Comparison of ENCODE assay signal across 8 cellular contexts in genomic region chr15:55407949-55408766, GRCh38. TPM values are rescaled to one million over a fixed set of nuclear protein-coding genes. Genes with fewer than 3 reads are reported as not detected.
DNase-seq lines count a peak whose midpoint lies in the region; ATAC-seq and TF ChIP-seq lines count a peak whose summit lies in the region.

A gene with protein sequence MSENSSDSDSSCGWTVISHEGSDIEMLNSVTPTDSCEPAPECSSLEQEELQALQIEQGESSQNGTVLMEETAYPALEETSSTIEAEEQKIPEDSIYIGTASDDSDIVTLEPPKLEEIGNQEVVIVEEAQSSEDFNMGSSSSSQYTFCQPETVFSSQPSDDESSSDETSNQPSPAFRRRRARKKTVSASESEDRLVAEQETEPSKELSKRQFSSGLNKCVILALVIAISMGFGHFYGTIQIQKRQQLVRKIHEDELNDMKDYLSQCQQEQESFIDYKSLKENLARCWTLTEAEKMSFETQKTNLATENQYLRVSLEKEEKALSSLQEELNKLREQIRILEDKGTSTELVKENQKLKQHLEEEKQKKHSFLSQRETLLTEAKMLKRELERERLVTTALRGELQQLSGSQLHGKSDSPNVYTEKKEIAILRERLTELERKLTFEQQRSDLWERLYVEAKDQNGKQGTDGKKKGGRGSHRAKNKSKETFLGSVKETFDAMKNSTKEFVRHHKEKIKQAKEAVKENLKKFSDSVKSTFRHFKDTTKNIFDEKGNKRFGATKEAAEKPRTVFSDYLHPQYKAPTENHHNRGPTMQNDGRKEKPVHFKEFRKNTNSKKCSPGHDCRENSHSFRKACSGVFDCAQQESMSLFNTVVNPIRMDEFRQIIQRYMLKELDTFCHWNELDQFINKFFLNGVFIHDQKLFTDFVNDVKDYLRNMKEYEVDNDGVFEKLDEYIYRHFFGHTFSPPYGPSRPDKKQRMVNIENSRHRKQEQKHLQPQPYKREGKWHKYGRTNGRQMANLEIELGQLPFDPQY (minus strand): TSS chr15:55408359. CDS start chr15:55389424, 18,935 bp downstream.
A gene with protein sequence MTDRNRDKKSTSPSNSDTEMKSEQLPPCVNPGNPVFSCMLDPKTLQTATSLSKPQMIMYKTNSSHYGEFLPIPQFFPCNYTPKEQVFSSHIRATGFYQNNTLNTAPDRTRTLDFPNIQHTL (plus strand): TSS chr15:55408495. CDS start chr15:55408769, 274 bp downstream.

- TF ChIP-seq CTCF in GM12873 (IDR thresholded peaks at IDR 0.05; ENCODE audit: insufficient read depth, low read depth, low read length, missing control alignments), result peak; percentile 73
- TF ChIP-seq CTCF in adrenal gland (IDR thresholded peaks at IDR 0.05), result peak; percentile 86 to 98 (median 92)
- TF ChIP-seq CTCF in heart right ventricle (IDR thresholded peaks at IDR 0.05), result peak; percentile 57 to 94 (median 85)
- peak; percentile 88 for TF ChIP-seq CTCF in upper lobe of right lung (IDR thresholded peaks at IDR 0.05)

- no peaks in the 10 kb centered on the region for H3K36me3 ChIP-seq in adrenal gland (replicated peaks in 1 of 2)
- no peaks in the 10 kb centered on the region for H3K36me3 ChIP-seq in heart right ventricle
- H3K36me3 ChIP-seq in upper lobe of right lung, result no peaks in the 10 kb centered on the region

- H3K27ac ChIP-seq in adrenal gland (peak within 1 kb of the TSS; percentile 82 to 98 (median 96)), heart right ventricle (peak within 1 kb of the TSS; percentile 26 to 98 (median 92)), upper lobe of right lung (peak within 1 kb of the TSS; percentile 89)

- peak within 1 kb of the TSS; percentile 69 to 96 (median 85) for H3K4me3 ChIP-seq in adrenal gland
- H3K4me3 ChIP-seq in heart right ventricle, result peak within 1 kb of the TSS; percentile 72 to 96 (median 80)
- H3K4me3 ChIP-seq in upper lobe of right lung, result peak within 1 kb of the TSS; percentile 68

- H3K9me3 ChIP-seq in adrenal gland (replicated peaks in 1 of 3), result no peaks in the 10 kb centered on the region
- H3K9me3 ChIP-seq in heart right ventricle, result no peaks in the 10 kb centered on the region
- H3K9me3 ChIP-seq in upper lobe of right lung, result no peaks in the 10 kb centered on the region

- peak; percentile 96 for ATAC-seq in HG02759 (IDR thresholded peaks at IDR 0.05; ENCODE audit: unreplicated experiment)
- ATAC-seq in heart right ventricle, result peak; percentile 98 to 99 (median 99)
- ATAC-seq in upper lobe of right lung, result peak; percentile 99

- H3K27me3 ChIP-seq in adrenal gland (no peaks in the 10 kb centered on the region), heart right ventricle (no peaks in the 10 kb centered on the region), upper lobe of right lung (no peaks in the 10 kb centered on the region)

- 0 to 1% (median 0%) methylated on average over 24 to 72 of the region's 72 CpGs for WGBS in adrenal gland, 4 donors
- WGBS in heart right ventricle, 2 donors, result 1% methylated on average over 72 of the region's 72 CpGs

- peak; percentile 86 to 94 for TF ChIP-seq POLR2A in adrenal gland (IDR thresholded peaks at IDR 0.05)

- H3K4me1 ChIP-seq in adrenal gland (replicated peaks in 1 of 2) (peaks cover 7 to 30% of the 10 kb centered on the region in 2 donors), heart right ventricle (peaks cover 0 to 53% (median 35%) of the 10 kb centered on the region in 9 donors), upper lobe of right lung (peaks cover 28% of the 10 kb centered on the region)

- intact Hi-C loops in adrenal gland (cut with DNase I) (no loop called here), heart right ventricle (cut with DNase I) (loop anchor here in 3 of 10 donors (5.0 to 10.0 kb wide), 3 partner anchors 36 to 93 kb away; partner anchors contain the start of genes PIGB (in 2 of the 3) and PIGBOS1 (in 2 of the 3)), posterior cingulate gyrus (cut with DNase I) (loop anchor here (5.0 kb wide), 1 partner anchor 91 kb away; the partner anchor contains the start of genes PIGB and PIGBOS1), upper lobe of right lung (cut with DNase I) (no loop called here)

- peak; percentile 85 to 95 (median 93) for DNase-seq in NCI-H1417 (lab: John Stamatoyannopoulos, UW)
- peak; percentile 86 to 95 for DNase-seq in SW 1271 (lab: John Stamatoyannopoulos, UW)
- DNase-seq in adrenal gland, result peak; percentile 90 to 96 (median 93)
- DNase-seq in heart right ventricle, result peak; percentile 91
- DNase-seq in posterior cingulate gyrus, result peak; percentile 78 to 98 (median 91)
- peak; percentile 97 for DNase-seq in upper lobe of right lung

RNA-seq across cellular contexts. Expression of the first gene that starts in this region (rescaled TPM):
- total RNA-seq in adrenal gland (10 to 100 TPM; 44.4 to 85.7 (median 71.3) TPM), heart right ventricle (100 to 1,000 TPM in 1 of 10 donors, 10 to 100 TPM in 9; 71.2 to 106 (median 88.2) TPM), upper lobe of right lung (92.0 TPM)
- polyA plus RNA-seq in adrenal gland (100 to 1,000 TPM in 1 of 3 donors, 10 to 100 TPM in 2; 19.5 to 102 (median 21.6) TPM), heart right ventricle (10 to 100 TPM; 24.5 to 32.8 TPM)

RNA-seq across cellular contexts. Expression of the second gene that starts in this region (rescaled TPM):
- total RNA-seq in adrenal gland, result 1 to 10 TPM in 6 of 8 donors, under 1 TPM in 2; 0.75 to 6.4 (median 1.7) TPM
- polyA plus RNA-seq in adrenal gland, result 1 to 10 TPM; 3.5 to 6.5 (median 4.3) TPM
- total RNA-seq in heart right ventricle, result 10 to 100 TPM in 1 of 10 donors, 1 to 10 TPM in 9; 3.0 to 10.1 (median 4.7) TPM
- polyA plus RNA-seq in heart right ventricle, result 10 to 100 TPM in 1 of 2 donors, 1 to 10 TPM in 1; 6.3 to 11.6 TPM
- total RNA-seq in upper lobe of right lung, result 2.3 TPM

Comparison
In these comparisons a context has a peak if more than half of its experiments do, and no peak if none do; other contexts are left out.
1. Peak in every context shown above with its lines: DNase-seq, ATAC-seq, H3K4me3 ChIP-seq and H3K27ac ChIP-seq.